ENCODE assay signal across 14 cellular contexts in the genomic region with DNA sequence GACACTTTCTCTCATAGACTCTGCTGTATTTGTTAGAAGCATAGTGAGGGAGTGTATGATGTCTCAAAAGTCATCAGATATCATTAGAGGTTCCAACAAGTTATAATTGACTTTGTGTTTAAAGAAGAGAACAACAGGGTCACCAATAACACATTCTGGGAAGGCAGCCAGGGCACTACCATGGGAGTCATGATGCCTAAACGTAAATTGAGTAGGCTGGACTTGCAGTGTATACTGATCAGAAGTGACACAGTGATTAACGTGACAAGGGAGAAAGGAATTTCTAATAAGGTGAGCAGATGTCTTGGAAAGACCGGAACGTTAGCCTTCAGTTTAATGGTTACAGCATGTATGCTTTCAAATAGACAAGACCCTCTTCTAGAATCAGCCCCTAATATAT.
"Had no signal": no experiment of that assay in that cellular context is flagged by ENCODE, and none has a peak within 500 bp of the region (broad histone marks: within the 10 kb centered on the region; RNA-seq: fewer than 3 reads in every experiment).

No MANE protein-coding gene starts in this region.

- DNase-seq: activated B cell treated with CpG ODN at 0.5 μM for 24 hours; activated CD4-positive, alpha-beta T cell treated with anti-CD3 and anti-CD28 coated beads, Interleukin-2, amount 10 ng/mL, durations not matched to agents 24 days and 14 days; activated CD8-positive, alpha-beta memory T cell treated with anti-CD3 and anti-CD28 coated beads for 24 hours; activated T-cell treated with anti-CD3 and anti-CD28 coated beads for 4 hours; endodermal cell; erythroblast; mesendoderm; nephron progenitor cell; stimulated activated CD4-positive, alpha-beta T cell treated with anti-CD3 and anti-CD28 coated beads, Interleukin-4, amount 100 ng/mL, for 1 hour; stimulated activated CD8-positive, alpha-beta memory T cell treated with anti-CD3 and anti-CD28 coated beads, Interleukin-4, amount 100 ng/mL, for 48 hours; upper lobe of right lung had no signal

- H3K4me1 Mint-ChIP-seq: activated B cell treated with CpG ODN at 0.5 μM for 24 hours; activated CD4-positive, alpha-beta T cell treated with anti-CD3 and anti-CD28 coated beads, Interleukin-2, amount 10 ng/mL, durations not matched to agents 24 days and 14 days; nephron progenitor cell had no signal

- H3K9me3 Mint-ChIP-seq: activated CD4-positive, alpha-beta T cell treated with anti-CD3 and anti-CD28 coated beads, Interleukin-2, amount 10 ng/mL, durations not matched to agents 24 days and 14 days; nephron progenitor cell had no signal

- H3K4me3 Mint-ChIP-seq: activated B cell treated with CpG ODN at 0.5 μM for 24 hours; activated CD4-positive, alpha-beta T cell treated with anti-CD3 and anti-CD28 coated beads, Interleukin-2, amount 10 ng/mL, durations not matched to agents 24 days and 14 days; activated naive CD8-positive, alpha-beta T cell; endodermal cell; nephron progenitor cell; stimulated activated naive CD8-positive, alpha-beta T cell treated with anti-CD3 and anti-CD28 coated beads, Interleukin-15, Interleukin-2, amounts not matched to agents 100 ng/mL and 50 ng/mL, for 24 hours had no signal

- H3K4me3 ChIP-seq: hepatocyte, upper lobe of right lung had no signal

- H3K36me3 Mint-ChIP-seq: activated naive CD8-positive, alpha-beta T cell had no signal

- H3K27me3 Mint-ChIP-seq: activated B cell treated with CpG ODN at 0.5 μM for 24 hours; activated CD4-positive, alpha-beta T cell treated with anti-CD3 and anti-CD28 coated beads, Interleukin-2, amount 10 ng/mL, durations not matched to agents 24 days and 14 days; activated naive CD8-positive, alpha-beta T cell; stimulated activated naive CD8-positive, alpha-beta T cell treated with anti-CD3 and anti-CD28 coated beads, Interleukin-15, Interleukin-2, amounts not matched to agents 100 ng/mL and 50 ng/mL, for 24 hours had no signal

- H3K27ac Mint-ChIP-seq: activated B cell treated with CpG ODN at 0.5 μM for 24 hours; activated CD4-positive, alpha-beta T cell treated with anti-CD3 and anti-CD28 coated beads, Interleukin-2, amount 10 ng/mL, durations not matched to agents 24 days and 14 days; activated naive CD8-positive, alpha-beta T cell; endodermal cell; nephron progenitor cell; stimulated activated naive CD8-positive, alpha-beta T cell treated with anti-CD3 and anti-CD28 coated beads, Interleukin-15, Interleukin-2, amounts not matched to agents 100 ng/mL and 50 ng/mL, for 24 hours had no signal

- ATAC-seq: upper lobe of right lung had no signal
